In genomic region chr2:207428573-207428972, GRCh38 we compare ENCODE assay signal across 29 cellular contexts.
"Had no signal": no experiment of that assay in that cellular context is flagged by ENCODE, and none has a peak within 500 bp of the region (broad histone marks: within the 10 kb centered on the region; RNA-seq: fewer than 3 reads in every experiment).

No MANE protein-coding gene starts in this region.

- H3K4me1 ChIP-seq: stomach, suprapubic skin, testis, thyroid gland, tibial artery, tibial nerve, transverse colon, upper lobe of left lung, upper lobe of right lung, uterus, vagina had no signal

- H3K27ac ChIP-seq: stomach, suprapubic skin, testis, thoracic aorta, thyroid gland, tibial artery, tibial nerve, transverse colon, upper lobe of left lung, upper lobe of right lung, uterus, vagina had no signal

- H3K4me3 Mint-ChIP-seq: stimulated activated effector memory CD8-positive, alpha-beta T cell treated with anti-CD3 and anti-CD28 coated beads, Interleukin-12 subunit alpha, Interleukin-12 subunit beta, amount 100 ng/mL, for 72 hours; stimulated activated memory B cell treated with anti-CD40 and anti-IgM and Interleukin-4, amounts not matched to agents 10 μg/mL and 1 μg/mL and 100 μg/mL, for 72 hours; stimulated activated naive B cell treated with anti-CD40 and anti-IgM and Interleukin-4, amounts not matched to agents 10 μg/mL and 1 μg/mL and 100 μg/mL, for 72 hours; stimulated activated naive CD8-positive, alpha-beta T cell treated with anti-CD3 and anti-CD28 coated beads, Interleukin-15, amount 100 ng/mL, for 72 hours; stimulated activated naive CD8-positive, alpha-beta T cell treated with anti-CD3 and anti-CD28 coated beads, Interleukin-15, Interleukin-2, amounts not matched to agents 100 ng/mL and 50 ng/mL, for 24 hours; type B pancreatic cell had no signal

- H3K9me3 Mint-ChIP-seq: stimulated activated memory B cell treated with anti-CD40 and anti-IgM and Interleukin-4, amounts not matched to agents 10 μg/mL and 1 μg/mL and 100 μg/mL, for 72 hours; type B pancreatic cell had no signal

- H3K27ac Mint-ChIP-seq: stimulated activated effector memory CD8-positive, alpha-beta T cell treated with anti-CD3 and anti-CD28 coated beads, Interleukin-12 subunit alpha, Interleukin-12 subunit beta, amount 100 ng/mL, for 72 hours; stimulated activated memory B cell treated with anti-CD40 and anti-IgM and Interleukin-4, amounts not matched to agents 10 μg/mL and 1 μg/mL and 100 μg/mL, for 72 hours; stimulated activated naive B cell treated with anti-CD40 and anti-IgM and Interleukin-4, amounts not matched to agents 10 μg/mL and 1 μg/mL and 100 μg/mL, for 72 hours; stimulated activated naive CD8-positive, alpha-beta T cell treated with anti-CD3 and anti-CD28 coated beads, Interleukin-15, amount 100 ng/mL, for 72 hours; stimulated activated naive CD8-positive, alpha-beta T cell treated with anti-CD3 and anti-CD28 coated beads, Interleukin-15, Interleukin-2, amounts not matched to agents 100 ng/mL and 50 ng/mL, for 24 hours; type B pancreatic cell had no signal

- FAIRE-seq: urothelium cell line had no signal

- DNase-seq: stimulated activated CD4-positive, alpha-beta T cell treated with anti-CD3 and anti-CD28 coated beads, Interleukin-2, amount 100 ng/mL, for 48 hours; stimulated activated CD4-positive, alpha-beta T cell treated with anti-CD3 and anti-CD28 coated beads, Interleukin-4, amount 100 ng/mL, for 1 hour; stimulated activated CD4-positive, alpha-beta T cell treated with anti-CD3 and anti-CD28 coated beads, Interleukin-4, amount 100 ng/mL, for 24 hours; stimulated activated CD4-positive, alpha-beta T cell treated with anti-CD3 and anti-CD28 coated beads, Interleukin-4, amount 100 ng/mL, for 4 hours; stimulated activated CD8-positive, alpha-beta memory T cell treated with anti-CD3 and anti-CD28 coated beads, Interleukin-4, amount 100 ng/mL, for 48 hours; stimulated activated naive B cell treated with anti-CD40 and anti-IgM and Interleukin-4, amounts not matched to agents 10 μg/mL and 1 μg/mL and 100 μg/mL, for 72 hours; stimulated activated naive CD4-positive, alpha-beta T cell; stimulated activated naive CD4-positive, alpha-beta T cell treated with Interleukin-2 at 50 U/mL for 16 hours; stimulated activated naive CD8-positive, alpha-beta T cell treated with anti-CD3 and anti-CD28 coated beads, Interleukin-15, amount 100 ng/mL, for 72 hours; stimulated activated naive CD8-positive, alpha-beta T cell treated with anti-CD3 and anti-CD28 coated beads, Interleukin-15, Interleukin-2, amounts not matched to agents 100 U/mL and 50 U/mL, for 24 hours; stomach; substantia nigra; testis; thyroid gland; tibial artery; transverse colon; trophoblast cell; upper lobe of left lung; upper lobe of right lung; uterus had no signal

- H3K9me3 ChIP-seq: stomach, suprapubic skin, testis, thoracic aorta, thyroid gland, tibial artery, tibial nerve, transverse colon, upper lobe of left lung, upper lobe of right lung, uterus, vagina had no signal

- H3K4me3 ChIP-seq: stomach, suprapubic skin, testis, thoracic aorta, thyroid gland, tibial artery, tibial nerve, transverse colon, upper lobe of left lung, upper lobe of right lung, uterus, vagina had no signal

- H3K36me3 ChIP-seq: stomach, suprapubic skin, thoracic aorta, thyroid gland, tibial artery, tibial nerve, transverse colon, upper lobe of left lung, upper lobe of right lung, uterus, vagina had no signal

- H3K36me3 Mint-ChIP-seq: type B pancreatic cell had no signal

- H3K27me3 ChIP-seq: stomach, suprapubic skin, testis, thyroid gland, tibial artery, tibial nerve, transverse colon, upper lobe of left lung, upper lobe of right lung, uterus, vagina had no signal

- ATAC-seq: stimulated activated effector memory CD8-positive, alpha-beta T cell treated with anti-CD3 and anti-CD28 coated beads, Interleukin-12 subunit alpha, Interleukin-12 subunit beta, amount 100 ng/mL, for 72 hours; stimulated activated memory B cell treated with anti-CD40 and anti-IgM and Interleukin-4, amounts not matched to agents 10 μg/mL and 1 μg/mL and 100 μg/mL, for 72 hours; stimulated activated naive B cell treated with anti-CD40 and anti-IgM and Interleukin-4, amounts not matched to agents 10 μg/mL and 1 μg/mL and 100 μg/mL, for 72 hours; stimulated activated naive CD8-positive, alpha-beta T cell treated with anti-CD3 and anti-CD28 coated beads, Interleukin-15, amount 100 ng/mL, for 72 hours; stimulated activated naive CD8-positive, alpha-beta T cell treated with anti-CD3 and anti-CD28 coated beads, Interleukin-15, Interleukin-2, amounts not matched to agents 100 U/mL and 50 U/mL, for 24 hours; upper lobe of right lung had no signal

- H3K27me3 Mint-ChIP-seq: stimulated activated memory B cell treated with anti-CD40 and anti-IgM and Interleukin-4, amounts not matched to agents 10 μg/mL and 1 μg/mL and 100 μg/mL, for 72 hours; stimulated activated naive B cell treated with anti-CD40 and anti-IgM and Interleukin-4, amounts not matched to agents 10 μg/mL and 1 μg/mL and 100 μg/mL, for 72 hours; stimulated activated naive CD8-positive, alpha-beta T cell treated with anti-CD3 and anti-CD28 coated beads, Interleukin-15, amount 100 ng/mL, for 72 hours; stimulated activated naive CD8-positive, alpha-beta T cell treated with anti-CD3 and anti-CD28 coated beads, Interleukin-15, Interleukin-2, amounts not matched to agents 100 ng/mL and 50 ng/mL, for 24 hours; type B pancreatic cell had no signal
